Comparison of ENCODE assay signal across 10 cellular contexts in genomic region chr7:127251048-127251451, GRCh38. TPM values are rescaled to one million over a fixed set of nuclear protein-coding genes. Genes with fewer than 3 reads are reported as not detected.
A peak's percentile ranks its signal among the peaks of the same experiment; 100 is the strongest.
DNase-seq lines count a peak whose midpoint lies in the region; ATAC-seq, FAIRE-seq and TF ChIP-seq lines count a peak whose summit lies in the region.
"Had no signal": no experiment of that assay in that cellular context is flagged by ENCODE, and none has a peak within 500 bp of the region (broad histone marks: within the 10 kb centered on the region; RNA-seq: fewer than 3 reads in every experiment).

No MANE protein-coding gene starts in this region.

- peaks cover 0 to 1% of the 10 kb centered on the region in 2 donors for H3K36me3 Mint-ChIP-seq in activated T-cell treated with anti-CD3 and anti-CD28 coated beads, Interleukin-2, amount 50 U/mL, for 72 hours (ENCODE audit: insufficient read depth in 2 of 2)
- H3K36me3 Mint-ChIP-seq in activated T-cell treated with anti-CD3 and anti-CD28 coated beads, Interleukin-2, amount 50 U/mL, for 4 hours (ENCODE audit: insufficient read depth) = no peaks in the 10 kb centered on the region

- H3K9ac ChIP-seq in keratinocyte (ENCODE audit: control insufficient read depth, extremely low read depth, insufficient read depth, low read length) = no peak overlapping the region

- peak overlapping the region; percentile 62 to 63 for H3K4me3 Mint-ChIP-seq in activated T-cell treated with anti-CD3 and anti-CD28 coated beads, Interleukin-2, amount 50 U/mL, for 72 hours
- no peak overlapping the region for H3K4me3 Mint-ChIP-seq in activated T-cell treated with anti-CD3 and anti-CD28 coated beads, Interleukin-2, amount 50 U/mL, for 4 hours

- peaks cover 65% of the 10 kb centered on the region for H3K27me3 Mint-ChIP-seq in activated T-cell treated with anti-CD3 and anti-CD28 coated beads, Interleukin-2, amount 50 U/mL, for 72 hours (ENCODE audit: low read depth)
- H3K27me3 Mint-ChIP-seq in activated T-cell treated with anti-CD3 and anti-CD28 coated beads, Interleukin-2, amount 50 U/mL, for 4 hours (ENCODE audit: low read depth) = peaks cover 65% of the 10 kb centered on the region

- no peak for TF ChIP-seq CTCF in keratinocyte (optimal IDR thresholded peaks at IDR 0.05 in 1 of 3, IDR thresholded peaks at IDR 0.05 in 1 of 3, conservative IDR thresholded peaks at IDR 0.05 in 1 of 3; ENCODE audit: extremely low read depth in 1 of 3, insufficient read depth in 2 of 3, low read length in 3 of 3)

- no peaks in the 10 kb centered on the region for H3K9me3 ChIP-seq in keratinocyte (ENCODE audit: control insufficient read depth, low read depth, low read length)
- H3K9me3 ChIP-seq: adrenal gland had no signal

- H3K9me3 Mint-ChIP-seq in activated T-cell treated with anti-CD3 and anti-CD28 coated beads, Interleukin-2, amount 50 U/mL, for 72 hours = no peaks in the 10 kb centered on the region
- H3K9me3 Mint-ChIP-seq in activated T-cell treated with anti-CD3 and anti-CD28 coated beads, Interleukin-2, amount 50 U/mL, for 4 hours = no peaks in the 10 kb centered on the region

- H3K4me1 ChIP-seq in keratinocyte (ENCODE audit: control insufficient read depth, extremely low read depth, insufficient read depth, low read length) = peaks cover 10% of the 10 kb centered on the region

- dilution Hi-C loops in keratinocyte (cut with MboI; ENCODE audit: extremely low pct_ligation_motif_present, low sequenced_read_pairs) = no loop called here

- no peak overlapping the region for H2AFZ ChIP-seq in keratinocyte (ENCODE audit: control insufficient read depth, low read length)

- H3K36me3 ChIP-seq in keratinocyte (ENCODE audit: control insufficient read depth in 2 of 2, extremely low read depth in 1 of 2, insufficient read depth in 2 of 2, low read length in 2 of 2) = no peaks in the 10 kb centered on the region
- H3K36me3 ChIP-seq: adrenal gland had no signal

- no peak overlapping the region for H3K4me3 ChIP-seq in keratinocyte (ENCODE audit: control insufficient read depth in 2 of 3, extremely low read depth in 1 of 3, insufficient read depth in 2 of 3, low read depth in 1 of 3, low read length in 3 of 3)

- no peak for ATAC-seq in activated T-cell treated with anti-CD3 and anti-CD28 coated beads, Interleukin-2, amount 50 U/mL, for 72 hours (replicated peaks in 1 of 2)
- ATAC-seq in activated T-cell treated with anti-CD3 and anti-CD28 coated beads, Interleukin-2, amount 50 U/mL, for 4 hours = no peak
- ATAC-seq in stimulated activated naive CD8-positive, alpha-beta T cell treated with anti-CD3 and anti-CD28 coated beads, Interleukin-15, Interleukin-2, amounts not matched to agents 100 U/mL and 50 U/mL, for 24 hours = no peak
- ATAC-seq in GM21423 (IDR thresholded peaks at IDR 0.05; ENCODE audit: unreplicated experiment) (no peak), GM19455 (IDR thresholded peaks at IDR 0.05; ENCODE audit: unreplicated experiment) (no peak), HG02970 (IDR thresholded peaks at IDR 0.05; ENCODE audit: low FRiP score, unreplicated experiment) (no peak)

- peak in 1 of 2 donors; percentile 3 for DNase-seq in activated T-cell treated with anti-CD3 and anti-CD28 coated beads, Interleukin-2, amount 50 U/mL, for 72 hours
- no peak for DNase-seq in activated T-cell treated with anti-CD3 and anti-CD28 coated beads, Interleukin-2, amount 50 U/mL, for 4 hours
- peak; percentile 9 for DNase-seq in SW480 (ENCODE audit: low spot score)
- no peak for DNase-seq in keratinocyte (ENCODE audit: low read depth, low spot score)
- DNase-seq in stimulated activated naive CD8-positive, alpha-beta T cell treated with anti-CD3 and anti-CD28 coated beads, Interleukin-15, Interleukin-2, amounts not matched to agents 100 U/mL and 50 U/mL, for 24 hours = peak; percentile 8
- DNase-seq: adrenal gland, IMR-90 had no signal

- peak overlapping the region; percentile 90 for H3K4me2 ChIP-seq in keratinocyte (ENCODE audit: control insufficient read depth, extremely low read depth, insufficient read depth, low read depth, low read length)

- no peaks in the 10 kb centered on the region for H4K20me1 ChIP-seq in keratinocyte (ENCODE audit: control insufficient read depth, extremely low read depth, insufficient read depth, low read length)

- H3K9me1 ChIP-seq in keratinocyte (ENCODE audit: control insufficient read depth, extremely low read depth, insufficient read depth, low read length) = no peaks in the 10 kb centered on the region

- peaks cover 21% of the 10 kb centered on the region for H3K4me1 Mint-ChIP-seq in activated T-cell treated with anti-CD3 and anti-CD28 coated beads, Interleukin-2, amount 50 U/mL, for 72 hours (ENCODE audit: low read depth)
- peaks cover 20% of the 10 kb centered on the region for H3K4me1 Mint-ChIP-seq in activated T-cell treated with anti-CD3 and anti-CD28 coated beads, Interleukin-2, amount 50 U/mL, for 4 hours (ENCODE audit: low read depth)

- FAIRE-seq in keratinocyte (lab: Jason Lieb, UNC) = no peak

- no peak overlapping the region for H3K27ac Mint-ChIP-seq in activated T-cell treated with anti-CD3 and anti-CD28 coated beads, Interleukin-2, amount 50 U/mL, for 72 hours

- no peak overlapping the region for H3K27ac ChIP-seq in keratinocyte (ENCODE audit: control insufficient read depth, insufficient read depth, low read length)
- H3K27ac ChIP-seq: adrenal gland had no signal

- no peaks in the 10 kb centered on the region for H3K79me2 ChIP-seq in keratinocyte (ENCODE audit: control insufficient read depth, insufficient read depth, low read length)

- H3K27me3 ChIP-seq in keratinocyte (ENCODE audit: control insufficient read depth, extremely low read depth, insufficient read depth, low read length) = peaks cover 38% of the 10 kb centered on the region

RNA-seq across cellular contexts. Expression of gene GRM8, which starts 1.7 kb away (rescaled TPM):
- total RNA-seq in activated T-cell treated with anti-CD3 and anti-CD28 coated beads, Interleukin-2, amount 50 U/mL, for 72 hours = not detected
- total RNA-seq in activated T-cell treated with anti-CD3 and anti-CD28 coated beads, Interleukin-2, amount 50 U/mL, for 4 hours = not detected
- polyA plus RNA-seq in keratinocyte = not detected in 3 replicates
- polyA plus RNA-seq in keratinocyte (2011; ENCODE audit: low read depth) = not detected
- polyA plus RNA-seq in keratinocyte (2011; cell fraction: cytosol; rRNA removed) = not detected in 2 replicates
- not detected in 2 replicates for polyA plus RNA-seq in keratinocyte (2011; cell fraction: nucleus; rRNA removed)
- polyA plus RNA-seq in keratinocyte (2012; ENCODE audit: low replicate concordance) = not detected in 2 replicates
- polyA minus RNA-seq in keratinocyte = 0.29 TPM in 1 of 3 replicates, not detected in the others
- not detected for polyA minus RNA-seq in keratinocyte (2011; cell fraction: cytosol; rRNA and poly(A)+ RNA removed)
- polyA minus RNA-seq in keratinocyte (2011; cell fraction: nucleus; rRNA and poly(A)+ RNA removed) = not detected in 2 replicates
- total RNA-seq: IMR-90 had no signal
- polyA plus RNA-seq: IMR-90 had no signal

Comparison
In these comparisons a context has a peak if more than half of its experiments do, and no peak if none do; other contexts are left out.
1. DNase-seq: peak in SW480 (single experiment) and stimulated activated naive CD8-positive, alpha-beta T cell treated with anti-CD3 and anti-CD28 coated beads, Interleukin-15, Interleukin-2, amounts not matched to agents 100 U/mL and 50 U/mL, for 24 hours (single experiment); none in activated T-cell treated with anti-CD3 and anti-CD28 coated beads, Interleukin-2, amount 50 U/mL, for 4 hours (single experiment) and keratinocyte (single experiment).